In genomic region chr16:67284699-67285646, GRCh38 we compare ENCODE assay signal across 1 cellular context.
TF ChIP-seq lines count a peak whose summit lies in the region.

No MANE protein-coding gene starts in this region.

TF ChIP-seq in endothelial cell of umbilical vein, 7 proteins besides CTCF, POLR2A, EP300 and RAD21:
- TF ChIP-seq JUN (IDR thresholded peaks at IDR 0.05; ENCODE audit: borderline replicate concordance, insufficient read depth, insufficient read length, low read depth) = no peak
- no peak for TF ChIP-seq EZH2 (IDR thresholded peaks at IDR 0.05; ENCODE audit: borderline replicate concordance, low read depth, low read length, severe bottlenecking)
- TF ChIP-seq, protein P1, sequence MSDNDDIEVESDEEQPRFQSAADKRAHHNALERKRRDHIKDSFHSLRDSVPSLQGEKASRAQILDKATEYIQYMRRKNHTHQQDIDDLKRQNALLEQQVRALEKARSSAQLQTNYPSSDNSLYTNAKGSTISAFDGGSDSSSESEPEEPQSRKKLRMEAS (IDR thresholded peaks at IDR 0.05; ENCODE audit: insufficient read depth, insufficient read length) = no peak
- TF ChIP-seq MYC (IDR thresholded peaks at IDR 0.05; ENCODE audit: low read depth, low read length) = no peak
